1 cellular context compared by ENCODE assay signal in genomic region chr7:105013818-105014724, GRCh38.
TF ChIP-seq lines count a peak whose summit lies in the region.

KMT2E (plus strand) TSS chr7:105014205; CDS start chr7:105040953, 26,748 bp downstream.

TF ChIP-seq in GM12878, 131 proteins besides CTCF, POLR2A, EP300 and RAD21 (continued from another document):
- peak; percentile 99 for TF ChIP-seq YY1 (IDR thresholded peaks at IDR 0.05; ENCODE audit: low read depth, low read length)
- peak; percentile 88 for TF ChIP-seq ZNF687 (IDR thresholded peaks at IDR 0.05)
- peak; percentile 89 for TF ChIP-seq ZNF592 (IDR thresholded peaks at IDR 0.05)
- TF ChIP-seq TCF7 (IDR thresholded peaks at IDR 0.05; ENCODE audit: borderline replicate concordance), result no peak
- no peak for TF ChIP-seq IKZF2 (IDR thresholded peaks at IDR 0.05)
- no peak for TF ChIP-seq IRF4 (IDR thresholded peaks at IDR 0.05; ENCODE audit: low read depth, low read length)
- TF ChIP-seq ZBTB40 (IDR thresholded peaks at IDR 0.05; ENCODE audit: borderline replicate concordance), result no peak
- peak; percentile 9 for TF ChIP-seq SP1 (IDR thresholded peaks at IDR 0.05; ENCODE audit: low read depth, low read length)
- TF ChIP-seq WRNIP1 (IDR thresholded peaks at IDR 0.05; ENCODE audit: borderline replicate concordance, low read depth, low read length), result 0 out of 2 replicates have a peak, but pooled peaks have one; percentile 28
- peak; percentile 88 for TF ChIP-seq IKZF1 (conservative IDR thresholded peaks at IDR 0.05)
- peak; percentile 57 to 88; a peak in 3 of 4 replicates for TF ChIP-seq BHLHE40 (IDR thresholded peaks at IDR 0.05; ENCODE audit: borderline replicate concordance in 1 of 2, low read depth in 2 of 2, low read length in 1 of 2)
- TF ChIP-seq ZNF24 (IDR thresholded peaks at IDR 0.05), result peak; percentile 81
- TF ChIP-seq PAX8 (IDR thresholded peaks at IDR 0.05), result peak; percentile 87
TF ChIP-seq in GM12878: peak in this region for 49.
